In genomic region chr10:84138478-84139125, GRCh38 we compare ENCODE assay signal across 8 cellular contexts. TPM values are rescaled to one million over a fixed set of nuclear protein-coding genes. Genes with fewer than 3 reads are reported as not detected.
DNase-seq lines count a peak whose midpoint lies in the region; ATAC-seq and TF ChIP-seq lines count a peak whose summit lies in the region.

No MANE protein-coding gene starts in this region.

- DNase-seq in GM06990 (ENCODE audit: extremely low read depth, insufficient read length), result no peak
- DNase-seq in M059J (ENCODE audit: low read depth), result peak; percentile 24
- DNase-seq in activated T-cell treated with anti-CD3 and anti-CD28 coated beads for 1 hour (ENCODE audit: low read depth), result peak; percentile 14
- peak in 1 of 2 donors; percentile 61 for DNase-seq in fibroblast of lung (ENCODE audit: low read depth in 2 of 2)
- DNase-seq in posterior vena cava (ENCODE audit: low spot score), result peak; percentile 79
- no peak for DNase-seq in UCSD-AML1 (lab: John Stamatoyannopoulos, UW; ENCODE audit: unreplicated experiment)
- no peak for DNase-seq in GM19240 (ENCODE audit: insufficient read length, low spot score)

- H3K79me2 ChIP-seq in fibroblast of lung (ENCODE audit: control insufficient read depth, insufficient read depth, low read length), result peaks cover 21% of the 10 kb centered on the region

- peak overlapping the region; percentile 94 for H2AFZ ChIP-seq in fibroblast of lung (ENCODE audit: low read length)

- peak overlapping the region; percentile 21 for H3K9ac ChIP-seq in fibroblast of lung (ENCODE audit: insufficient read depth, low read length)

- ATAC-seq in HG03469 (IDR thresholded peaks at IDR 0.05; ENCODE audit: unreplicated experiment), result no peak

- TF ChIP-seq CTCF in GM06990 (IDR thresholded peaks at IDR 0.05; ENCODE audit: insufficient read depth, low read length, poor library complexity, severe bottlenecking) (no peak), fibroblast of lung (conservative IDR thresholded peaks at IDR 0.05 in 1 of 2, IDR thresholded peaks at IDR 0.05 in 1 of 2; ENCODE audit: low read depth in 1 of 2, low read length in 2 of 2) (no peak)

- no peaks in the 10 kb centered on the region for H3K9me3 ChIP-seq in fibroblast of lung (ENCODE audit: control insufficient read depth, insufficient read depth, low read depth, low read length)

- H3K27ac ChIP-seq in fibroblast of lung (ENCODE audit: insufficient read depth, low read length), result peak overlapping the region; percentile 59

- intact Hi-C loops in posterior vena cava (cut with DNase I), result no loop called here

- H3K27me3 ChIP-seq in GM06990 (replicated peaks; ENCODE audit: control insufficient read depth, insufficient read depth, low read length) (no peaks in the 10 kb centered on the region), fibroblast of lung (ENCODE audit: control insufficient read depth, insufficient read depth, low read length) (no peaks in the 10 kb centered on the region)

- H3K4me3 ChIP-seq in GM06990 (replicated peaks; ENCODE audit: low read depth, low read length) (peak overlapping the region; percentile 62), fibroblast of lung (replicated peaks in 1 of 4; ENCODE audit: control extremely low read depth in 1 of 4, insufficient read depth in 1 of 4, low read depth in 3 of 4, low read length in 4 of 4) (peak overlapping the region; percentile 45 to 99 (median 75))

- H3K36me3 ChIP-seq in GM06990 (ENCODE audit: control insufficient read depth, insufficient read depth, low read length) (no peaks in the 10 kb centered on the region; the same call in 1 of the 2 replicates), fibroblast of lung (ENCODE audit: control insufficient read depth, insufficient read depth, low read length) (peaks cover 5% of the 10 kb centered on the region)

- H3K4me1 ChIP-seq in fibroblast of lung (ENCODE audit: control insufficient read depth, extremely low read depth, insufficient read depth, low read length), result peaks cover 5% of the 10 kb centered on the region

- H3K4me2 ChIP-seq in fibroblast of lung (ENCODE audit: extremely low read depth, insufficient read depth, low read length), result peak overlapping the region; percentile 69

- no peaks in the 10 kb centered on the region for H4K20me1 ChIP-seq in fibroblast of lung (ENCODE audit: control insufficient read depth, extremely low read depth, insufficient read depth, low read length)

RNA-seq across cellular contexts. Expression of gene GHITM, which starts 0.7 kb away (rescaled TPM):
- total RNA-seq in M059J (2014; rRNA removed; shearing (Covaris generic)), result 218 TPM in 2 replicates
- total RNA-seq in fibroblast of lung, result 233 and 259 TPM in 2 replicates
- 167 and 181 TPM in 2 replicates for polyA plus RNA-seq in fibroblast of lung
- 128 and 154 TPM in 2 replicates for polyA plus RNA-seq in fibroblast of lung (2012)
- polyA minus RNA-seq in fibroblast of lung (ENCODE audit: low replicate concordance), result 67.2 and 115 TPM in 2 replicates
- total RNA-seq in posterior vena cava, result 100 to 1,000 TPM in 1 of 2 donors, 10 to 100 TPM in 1; 94.0 to 106 TPM

RNA-seq across cellular contexts. Expression of gene GPR15LG, which starts 35.0 kb away (rescaled TPM):
- not detected in 2 replicates for total RNA-seq in M059J (2014; rRNA removed; shearing (Covaris generic))
- not detected in 2 replicates for total RNA-seq in fibroblast of lung
- not detected in 2 replicates for polyA plus RNA-seq in fibroblast of lung
- polyA plus RNA-seq in fibroblast of lung (2012), result not detected in 2 replicates
- polyA minus RNA-seq in fibroblast of lung (ENCODE audit: low replicate concordance), result not detected in 2 replicates
- not detected for total RNA-seq in posterior vena cava

RNA-seq across cellular contexts. Expression of gene CDHR1, which starts 55.7 kb away (rescaled TPM):
- not detected in 2 replicates for total RNA-seq in M059J (2014; rRNA removed; shearing (Covaris generic))
- total RNA-seq in fibroblast of lung (not detected in 2 replicates), posterior vena cava (under 1 TPM; 0.14 to 0.28 TPM)
- 0.02 and 0.05 TPM in 2 replicates for polyA plus RNA-seq in fibroblast of lung
- polyA plus RNA-seq in fibroblast of lung (2012), result 0.03 TPM in 1 of 2 replicates, not detected in the other
- not detected in 2 replicates for polyA minus RNA-seq in fibroblast of lung (ENCODE audit: low replicate concordance)

Comparison
In these comparisons a context has a peak if more than half of its experiments do, and no peak if none do; other contexts are left out.
1. DNase-seq: peak in M059J (single experiment), activated T-cell treated with anti-CD3 and anti-CD28 coated beads for 1 hour (single experiment) and posterior vena cava (single experiment); none in GM06990 (single experiment), UCSD-AML1 (single experiment) and GM19240 (single experiment).